ENCODE assay signal across 1 cellular context in genomic region chr11:67079065-67079464, GRCh38.
TF ChIP-seq lines count a peak whose summit lies in the region.

No MANE protein-coding gene starts in this region.

TF ChIP-seq in GM12878, 131 proteins besides CTCF, POLR2A, EP300 and RAD21:
- TF ChIP-seq JUNB (IDR thresholded peaks at IDR 0.05) (peak; percentile 56), TBL1XR1 (IDR thresholded peaks at IDR 0.05; ENCODE audit: low read depth, low read length) (no peak), NR2F1 (conservative IDR thresholded peaks at IDR 0.05) (peak; percentile 40; the same call in 1 of the 2 replicates), SMAD5 (IDR thresholded peaks at IDR 0.05; ENCODE audit: low read depth) (no peak), NFIC (IDR thresholded peaks at IDR 0.05; ENCODE audit: low read depth, low read length) (0 out of 2 replicates have a peak, but pooled peaks have one; percentile 25), SMARCA5 (IDR thresholded peaks at IDR 0.05) (no peak), RUNX3 (IDR thresholded peaks at IDR 0.05; ENCODE audit: low read length) (peak; percentile 53)
